Comparison of ENCODE assay signal across 13 cellular contexts in genomic region chr12:77189463-77189862, GRCh38.
DNase-seq lines count a peak whose midpoint lies in the region; ATAC-seq and TF ChIP-seq lines count a peak whose summit lies in the region.
"Had no signal": no experiment of that assay in that cellular context is flagged by ENCODE, and none has a peak within 500 bp of the region (broad histone marks: within the 10 kb centered on the region; RNA-seq: fewer than 3 reads in every experiment).

No MANE protein-coding gene starts in this region.

- TF ChIP-seq CTCF in RWPE2 (IDR thresholded peaks at IDR 0.05; ENCODE audit: poor library complexity, severe bottlenecking) (no peak), spleen (IDR thresholded peaks at IDR 0.05 in 8 of 11, conservative IDR thresholded peaks at IDR 0.05 in 3 of 11) (no peak)

- H3K4me1 ChIP-seq in RWPE2 (ENCODE audit: insufficient read depth, poor library complexity, severe bottlenecking) (peaks cover 5% of the 10 kb centered on the region), skeletal muscle satellite cell (ENCODE audit: control insufficient read depth, insufficient read depth, low read length) (peaks cover 36% of the 10 kb centered on the region), spleen (no peaks in the 10 kb centered on the region)
- H3K4me1 ChIP-seq: sigmoid colon had no signal

- H3K9me3 Mint-ChIP-seq in activated T-cell treated with anti-CD3 and anti-CD28 coated beads, Interleukin-2, amount 50 U/mL, for 72 hours = peaks cover 0 to 3% of the 10 kb centered on the region in 2 donors
- H3K9me3 Mint-ChIP-seq: WTC11 had no signal

- H3K4me3 ChIP-seq in RWPE2 (ENCODE audit: severe bottlenecking) (no peak overlapping the region), skeletal muscle satellite cell (ENCODE audit: low read length) (peak overlapping the region; percentile 13), spleen (no peak overlapping the region)
- H3K4me3 ChIP-seq: sigmoid colon, thoracic aorta had no signal

- H3K36me3 ChIP-seq in RWPE2 (ENCODE audit: low read depth) (no peaks in the 10 kb centered on the region), skeletal muscle satellite cell (ENCODE audit: insufficient read depth, low read length) (no peaks in the 10 kb centered on the region), spleen (no peaks in the 10 kb centered on the region)
- H3K36me3 ChIP-seq: sigmoid colon, thoracic aorta had no signal

- peak overlapping the region; percentile 45 for H3K27ac ChIP-seq in RWPE2 (ENCODE audit: poor library complexity, severe bottlenecking)
- H3K27ac ChIP-seq in spleen = no peak overlapping the region
- H3K27ac ChIP-seq: sigmoid colon, thoracic aorta had no signal

- no peaks in the 10 kb centered on the region for H3K4me1 Mint-ChIP-seq in activated T-cell treated with anti-CD3 and anti-CD28 coated beads, Interleukin-2, amount 50 U/mL, for 72 hours (ENCODE audit: low read depth)
- H3K4me1 Mint-ChIP-seq: WTC11 had no signal

- no peaks in the 10 kb centered on the region for H3K36me3 Mint-ChIP-seq in activated T-cell treated with anti-CD3 and anti-CD28 coated beads, Interleukin-2, amount 50 U/mL, for 72 hours (ENCODE audit: insufficient read depth in 2 of 2)
- H3K36me3 Mint-ChIP-seq: WTC11 had no signal

- peak overlapping the region; percentile 54 for H3K9ac ChIP-seq in skeletal muscle satellite cell (ENCODE audit: low read depth, low read length)

- DNase-seq in GM04504 (ENCODE audit: low read depth) = peak; percentile 60
- DNase-seq in RWPE2 (ENCODE audit: low spot score) = no peak
- peak; percentile 89 for DNase-seq in fibroblast of peridontal ligament (ENCODE audit: extremely low read depth)
- no peak for DNase-seq in cardiac septum (ENCODE audit: low spot score)
- no peak for DNase-seq in spleen
- no peak for DNase-seq in activated T-cell treated with anti-CD3 and anti-CD28 coated beads, Interleukin-2, amount 50 U/mL, for 72 hours
- DNase-seq: aorta, Calu3, NCI-H1436, sigmoid colon had no signal

- H3K27me3 ChIP-seq in RWPE2 (ENCODE audit: insufficient read depth, poor library complexity, severe bottlenecking) (no peaks in the 10 kb centered on the region), skeletal muscle satellite cell (ENCODE audit: control insufficient read depth, insufficient read depth, low read length) (no peaks in the 10 kb centered on the region), spleen (replicated peaks in 1 of 7) (no peaks in the 10 kb centered on the region)
- H3K27me3 ChIP-seq: sigmoid colon had no signal

- no peak overlapping the region for H3K27ac Mint-ChIP-seq in activated T-cell treated with anti-CD3 and anti-CD28 coated beads, Interleukin-2, amount 50 U/mL, for 72 hours
- H3K27ac Mint-ChIP-seq: WTC11 had no signal

- no peak for TF ChIP-seq POLR2A in spleen (IDR thresholded peaks at IDR 0.05)

- H3K4me2 ChIP-seq in skeletal muscle satellite cell (ENCODE audit: low read length) = peak overlapping the region; percentile 37

- ATAC-seq in RWPE2 (ENCODE audit: low read depth) = peak; percentile 82
- no peak for ATAC-seq in activated T-cell treated with anti-CD3 and anti-CD28 coated beads, Interleukin-2, amount 50 U/mL, for 72 hours (replicated peaks in 1 of 2)
- ATAC-seq: WTC11 had no signal

- H3K9me3 ChIP-seq in RWPE2 (ENCODE audit: severe bottlenecking) (no peaks in the 10 kb centered on the region), skeletal muscle satellite cell (replicated peaks; ENCODE audit: low read length) (no peaks in the 10 kb centered on the region), spleen (no peaks in the 10 kb centered on the region)
- H3K9me3 ChIP-seq: sigmoid colon, thoracic aorta had no signal

- no peaks in the 10 kb centered on the region for H3K27me3 Mint-ChIP-seq in activated T-cell treated with anti-CD3 and anti-CD28 coated beads, Interleukin-2, amount 50 U/mL, for 72 hours (ENCODE audit: low read depth)

- 60 to 72% (median 65%) methylated on average over 5 of the region's 5 CpGs for WGBS in spleen, 5 donors

- H3K4me3 Mint-ChIP-seq in activated T-cell treated with anti-CD3 and anti-CD28 coated beads, Interleukin-2, amount 50 U/mL, for 72 hours = no peak overlapping the region
- H3K4me3 Mint-ChIP-seq: WTC11 had no signal

- intact Hi-C loops in cardiac septum (cut with DNase I) = no loop called here
- intact Hi-C loops in spleen (cut with DNase I; ENCODE audit: low total_unique reads) = no loop called here

Comparison
In these comparisons a context has a peak if more than half of its experiments do, and no peak if none do; other contexts are left out.
1. DNase-seq: peak in GM04504 (single experiment) and fibroblast of peridontal ligament (single experiment); none in RWPE2 (single experiment), cardiac septum (single experiment), spleen (single experiment) and activated T-cell treated with anti-CD3 and anti-CD28 coated beads, Interleukin-2, amount 50 U/mL, for 72 hours (0 of 2).